9 cellular contexts compared by ENCODE assay signal in genomic region chr3:38805765-38806386, GRCh38. TPM values are rescaled to one million over a fixed set of nuclear protein-coding genes. Genes with fewer than 3 reads are reported as not detected.
DNase-seq lines count a peak whose midpoint lies in the region; ATAC-seq, FAIRE-seq and TF ChIP-seq lines count a peak whose summit lies in the region.
"Had no signal": no experiment of that assay in that cellular context is flagged by ENCODE, and none has a peak within 500 bp of the region (broad histone marks: within the 10 kb centered on the region; RNA-seq: fewer than 3 reads in every experiment).

No MANE protein-coding gene starts in this region.

- no peak for TF ChIP-seq POLR2A in K562 (conservative IDR thresholded peaks at IDR 0.05)

- H3K9me3 Mint-ChIP-seq in activated CD4-positive, alpha-beta T cell treated with anti-CD3 and anti-CD28 coated beads, Interleukin-2, amount 10 ng/mL, durations not matched to agents 24 days and 14 days, result peaks cover 4% of the 10 kb centered on the region
- peaks cover 7% of the 10 kb centered on the region for H3K9me3 Mint-ChIP-seq in stimulated activated memory B cell treated with anti-CD40 and anti-IgM and Interleukin-4, amounts not matched to agents 10 μg/mL and 1 μg/mL and 100 μg/mL, for 72 hours

- no peak overlapping the region for H2AFZ ChIP-seq in K562 (ENCODE audit: low read depth, low read length)

- peak; percentile 87 for FAIRE-seq in K562 (lab: Jason Lieb, UNC)

- H3K36me3 Mint-ChIP-seq in activated CD4-positive, alpha-beta T cell treated with anti-CD3 and anti-CD28 coated beads, Interleukin-2, amount 10 ng/mL, durations not matched to agents 24 days and 14 days (ENCODE audit: low read depth), result no peaks in the 10 kb centered on the region
- H3K36me3 Mint-ChIP-seq in stimulated activated memory B cell treated with anti-CD40 and anti-IgM and Interleukin-4, amounts not matched to agents 10 μg/mL and 1 μg/mL and 100 μg/mL, for 72 hours, result no peaks in the 10 kb centered on the region
- H3K36me3 Mint-ChIP-seq: CD8-positive, alpha-beta T cell had no signal

- no peaks in the 10 kb centered on the region for H3K9me1 ChIP-seq in K562 (ENCODE audit: control insufficient read depth, insufficient read depth, low read length)

- no peak for TF ChIP-seq EP300 in K562 (IDR thresholded peaks at IDR 0.05; ENCODE audit: low read length)

- H3K27me3 ChIP-seq in K562 (ENCODE audit: control insufficient read depth in 2 of 2, insufficient read depth in 2 of 2, low read length in 2 of 2) (no peaks in the 10 kb centered on the region), liver (ENCODE audit: control insufficient read depth in 4 of 4, insufficient read depth in 4 of 4, low read length in 3 of 4) (peaks cover 0 to 2% (median 0%) of the 10 kb centered on the region in 4 donors)

- H3K4me1 ChIP-seq in K562 (replicated peaks in 1 of 2; ENCODE audit: control insufficient read depth in 2 of 2, insufficient read depth in 2 of 2, low read length in 2 of 2) (no peaks in the 10 kb centered on the region), liver (ENCODE audit: control insufficient read depth in 4 of 4, insufficient read depth in 4 of 4, low read length in 3 of 4) (no peaks in the 10 kb centered on the region)

- BruUV-seq in K562 (replicated peaks; lab: Mats Ljungman, UMichigan), result no TSS peak

- intact Hi-C loops in activated CD4-positive, alpha-beta T cell treated with anti-CD3 and anti-CD28 coated beads, Interleukin-2, amount 10 ng/mL, durations not matched to agents 24 days and 14 days (cut with micrococcal nuclease), result no loop called here
- intact Hi-C loops in K562 (cut with micrococcal nuclease), result no loop called here

- no peaks in the 10 kb centered on the region for H4K20me1 ChIP-seq in K562 (replicated peaks; ENCODE audit: control insufficient read depth, insufficient read depth, low read length)

- no peaks in the 10 kb centered on the region for H3K36me3 ChIP-seq in K562 (ENCODE audit: control insufficient read depth, insufficient read depth, low read length)
- no peaks in the 10 kb centered on the region for H3K36me3 ChIP-seq in liver (ENCODE audit: control insufficient read depth in 4 of 4, insufficient read depth in 3 of 4, low read depth in 1 of 4, low read length in 3 of 4)

- peak; percentile 89 for ATAC-seq in K562
- ATAC-seq in stimulated activated memory B cell treated with anti-CD40 and anti-IgM and Interleukin-4, amounts not matched to agents 10 μg/mL and 1 μg/mL and 100 μg/mL, for 72 hours, result no peak
- no peak for ATAC-seq in GM18861 (IDR thresholded peaks at IDR 0.05; ENCODE audit: unreplicated experiment)
- ATAC-seq: CD8-positive, alpha-beta T cell had no signal

- H3K79me2 ChIP-seq in K562 (ENCODE audit: control insufficient read depth, insufficient read depth, low read length), result no peaks in the 10 kb centered on the region

- in situ Hi-C loops in K562 (cut with MboI), result no loop called here

- no peak overlapping the region for H3K4me3 Mint-ChIP-seq in activated CD4-positive, alpha-beta T cell treated with anti-CD3 and anti-CD28 coated beads, Interleukin-2, amount 10 ng/mL, durations not matched to agents 24 days and 14 days
- no peak overlapping the region for H3K4me3 Mint-ChIP-seq in stimulated activated memory B cell treated with anti-CD40 and anti-IgM and Interleukin-4, amounts not matched to agents 10 μg/mL and 1 μg/mL and 100 μg/mL, for 72 hours
- H3K4me3 Mint-ChIP-seq: CD8-positive, alpha-beta T cell had no signal

- H3K27ac ChIP-seq in K562 (ENCODE audit: extremely low read depth, low read depth, low read length) (no peak overlapping the region), liver (ENCODE audit: low read depth in 1 of 2, low read length in 2 of 2) (no peak overlapping the region)

- TF ChIP-seq RAD21 in K562 (CRISPR knock-in tag; conservative IDR thresholded peaks at IDR 0.05 in 1 of 2, IDR thresholded peaks at IDR 0.05 in 1 of 2) (no peak), liver (IDR thresholded peaks at IDR 0.05) (no peak)

- 0% methylated on average over 9 of the region's 9 CpGs for WGBS in K562 (ENCODE audit: insufficient coverage, low coverage, missing lambda C conversion rate)
- whole genome bisulfite sequencing in liver, result 10% methylated on average over 9 of the region's 9 CpGs

- no peak for TF ChIP-seq CTCF in K562 (IDR thresholded peaks at IDR 0.05 in 2 of 3, conservative IDR thresholded peaks at IDR 0.05 in 1 of 3; ENCODE audit: insufficient read depth in 2 of 3, low read depth in 1 of 3, low read length in 3 of 3)
- TF ChIP-seq CTCF in liver (IDR thresholded peaks at IDR 0.05; ENCODE audit: low read depth, low read length, missing input control), result no peak

- no peak overlapping the region for H3K4me2 ChIP-seq in K562 (ENCODE audit: insufficient read depth, low read length)

- no peaks in the 10 kb centered on the region for H3K4me1 Mint-ChIP-seq in activated CD4-positive, alpha-beta T cell treated with anti-CD3 and anti-CD28 coated beads, Interleukin-2, amount 10 ng/mL, durations not matched to agents 24 days and 14 days
- no peaks in the 10 kb centered on the region for H3K4me1 Mint-ChIP-seq in stimulated activated memory B cell treated with anti-CD40 and anti-IgM and Interleukin-4, amounts not matched to agents 10 μg/mL and 1 μg/mL and 100 μg/mL, for 72 hours

- POLR2A ChIA-PET in K562 (lab: Yijun Ruan, JAX), result interaction anchor here (0.6 to 1.3 kb wide), 5 partner anchors 10 to 86 kb away, joined by 3 to 7 read pairs (median 3); partner anchors contain the start of gene SCN10A

- H3K27ac Mint-ChIP-seq in activated CD4-positive, alpha-beta T cell treated with anti-CD3 and anti-CD28 coated beads, Interleukin-2, amount 10 ng/mL, durations not matched to agents 24 days and 14 days, result no peak overlapping the region
- no peak overlapping the region for H3K27ac Mint-ChIP-seq in stimulated activated memory B cell treated with anti-CD40 and anti-IgM and Interleukin-4, amounts not matched to agents 10 μg/mL and 1 μg/mL and 100 μg/mL, for 72 hours
- H3K27ac Mint-ChIP-seq: CD8-positive, alpha-beta T cell had no signal

- H3K9me3 ChIP-seq in K562 (replicated peaks; ENCODE audit: control insufficient read depth, insufficient read depth, low read depth, low read length), result no peaks in the 10 kb centered on the region
- no peaks in the 10 kb centered on the region for H3K9me3 ChIP-seq in liver (ENCODE audit: control insufficient read depth in 4 of 4, low read length in 3 of 4)

- no peaks in the 10 kb centered on the region for H3K27me3 Mint-ChIP-seq in activated CD4-positive, alpha-beta T cell treated with anti-CD3 and anti-CD28 coated beads, Interleukin-2, amount 10 ng/mL, durations not matched to agents 24 days and 14 days
- no peaks in the 10 kb centered on the region for H3K27me3 Mint-ChIP-seq in stimulated activated memory B cell treated with anti-CD40 and anti-IgM and Interleukin-4, amounts not matched to agents 10 μg/mL and 1 μg/mL and 100 μg/mL, for 72 hours

- H3K4me3 ChIP-seq in K562, result no peak overlapping the region
- no peak overlapping the region for H3K4me3 ChIP-seq in liver (ENCODE audit: low read depth in 1 of 3, low read length in 3 of 3)

- CTCF ChIA-PET in K562 (lab: Yijun Ruan, JAX; ENCODE audit: low intra/inter-chr PET ratio), result no interaction called here

- H3K9ac ChIP-seq in K562 (ENCODE audit: insufficient read depth in 1 of 2, low read depth in 2 of 2, low read length in 2 of 2) (no peak overlapping the region), liver (ENCODE audit: low read depth in 1 of 2, low read length in 2 of 2) (no peak overlapping the region)

- peak; percentile 87 for DNase-seq in activated CD4-positive, alpha-beta T cell treated with anti-CD3 and anti-CD28 coated beads, Interleukin-2, amount 10 ng/mL, durations not matched to agents 24 days and 14 days
- no peak for DNase-seq in activated CD4-positive, alpha-beta T cell treated with anti-CD3 and anti-CD28 coated beads for 1 hour
- DNase-seq in NCI-H1048 (lab: John Stamatoyannopoulos, UW) (peak; percentile 79), K562 (ENCODE audit: extremely low read depth in 1 of 4, low spot score in 3 of 4) (peak; percentile 75 to 87 (median 79))
- DNase-seq in effector CD4-positive, alpha-beta T cell, result no peak

TF ChIP-seq in K562, 482 proteins besides CTCF, POLR2A, EP300 and RAD21 (continues in another document):
- TF ChIP-seq ZNF239 (CRISPR knock-in tag; IDR thresholded peaks at IDR 0.05), result peak; percentile 73

TF ChIP-seq in liver, 16 proteins besides CTCF, POLR2A, EP300 and RAD21 (continues in another document):
- TF ChIP-seq YY1 (IDR thresholded peaks at IDR 0.05) (no peak), TAF1 (conservative IDR thresholded peaks at IDR 0.05) (no peak)

RNA-seq across cellular contexts. Expression of gene SCN10A, which starts 10.1 kb away (rescaled TPM):
- not detected in 2 replicates for total RNA-seq in activated CD4-positive, alpha-beta T cell treated with anti-CD3 and anti-CD28 coated beads, Interleukin-2, amount 10 ng/mL, durations not matched to agents 24 days and 14 days
- not detected in 2 replicates for total RNA-seq in K562 (2011; cell fraction: chromatin; rRNA removed; ENCODE audit: low replicate concordance)
- total RNA-seq in K562 (2011; cell fraction: nucleolus; rRNA removed), result not detected in 2 replicates
- total RNA-seq in K562 (2011; cell fraction: nucleoplasm; rRNA removed), result not detected in 2 replicates
- total RNA-seq in K562 (2014; rRNA removed) (not detected in 2 replicates), K562 (2014; rRNA removed; fragmentation: Illumina TruSeq; extraction: Trizol) (not detected in 2 replicates), K562 (2015; rRNA removed; fragmentation: Illumina TruSeq; extraction: Trizol) (not detected in 2 replicates), K562 (2021) (not detected in 2 replicates), liver (under 1 TPM in 1 of 2 donors, not detected in 1; under 0.01 TPM)
- polyA plus RNA-seq in K562 (2011; rRNA removed) (not detected in 2 replicates), K562 (2014; fragmentation: Illumina TruSeq; extraction: Trizol) (not detected in 2 replicates), K562 (2014; fragmentation: Nextera tagmentation; extraction: Ambion mirVana) (not detected), K562 (2014; rRNA removed) (not detected in 2 replicates), liver (not detected)
- polyA plus RNA-seq in K562 (2011; cell fraction: cytosol; rRNA removed), result not detected in 2 replicates
- not detected in 2 replicates for polyA plus RNA-seq in K562 (2011; cell fraction: nucleus; rRNA removed)
- not detected in 2 replicates for polyA plus RNA-seq in K562 (2012)
- not detected in 2 replicates for polyA minus RNA-seq in K562 (2011; rRNA and poly(A)+ RNA removed)
- polyA minus RNA-seq in K562 (2011; cell fraction: cytosol; rRNA and poly(A)+ RNA removed), result not detected in 2 replicates
- not detected in 2 replicates for polyA minus RNA-seq in K562 (2011; cell fraction: nucleus; rRNA and poly(A)+ RNA removed)
- total RNA-seq: CD8-positive, alpha-beta T cell had no signal

Comparison
In these comparisons a context has a peak if more than half of its experiments do, and no peak if none do; other contexts are left out.
1. DNase-seq: peak in activated CD4-positive, alpha-beta T cell treated with anti-CD3 and anti-CD28 coated beads, Interleukin-2, amount 10 ng/mL, durations not matched to agents 24 days and 14 days (single experiment), NCI-H1048 (single experiment) and K562 (4 of 4); none in activated CD4-positive, alpha-beta T cell treated with anti-CD3 and anti-CD28 coated beads for 1 hour (single experiment) and effector CD4-positive, alpha-beta T cell (single experiment).